19 cellular contexts compared by ENCODE assay signal in genomic region chr18:12140866-12141265, GRCh38. TPM values are rescaled to one million over a fixed set of nuclear protein-coding genes. Genes with fewer than 3 reads are reported as not detected.
"Had no signal": no experiment of that assay in that cellular context is flagged by ENCODE, and none has a peak within 500 bp of the region (broad histone marks: within the 10 kb centered on the region; RNA-seq: fewer than 3 reads in every experiment).

No MANE protein-coding gene starts in this region.

RNA-seq across cellular contexts. Expression of gene ANKRD62, which starts 47.2 kb away (rescaled TPM):
- total RNA-seq: hepatocyte; kidney; kidney epithelial cell; left cardiac atrium; left lobe of liver; left ventricle myocardium inferior; left ventricle myocardium superior; lower leg skin; lung microvascular endothelial cell; mammary epithelial cell; mesenteric fat pad; mesothelial cell of epicardium; mononuclear cell; mucosa of gallbladder; myocyte; naive thymus-derived CD4-positive, alpha-beta T cell had no signal
- polyA plus RNA-seq: hepatocyte; immature natural killer cell; keratinocyte; liver; mammary epithelial cell; naive thymus-derived CD4-positive, alpha-beta T cell had no signal
